In genomic region chrX:13747836-13748235, GRCh38 we compare ENCODE assay signal across 1 cellular context.
TF ChIP-seq lines count a peak whose summit lies in the region.

No MANE protein-coding gene starts in this region.

TF ChIP-seq in SK-N-SH treated with all-trans-retinoic acid at 6 μM for 48 hours, 23 proteins besides CTCF, POLR2A, EP300 and RAD21 (continued from another document):
- TF ChIP-seq, protein P1, sequence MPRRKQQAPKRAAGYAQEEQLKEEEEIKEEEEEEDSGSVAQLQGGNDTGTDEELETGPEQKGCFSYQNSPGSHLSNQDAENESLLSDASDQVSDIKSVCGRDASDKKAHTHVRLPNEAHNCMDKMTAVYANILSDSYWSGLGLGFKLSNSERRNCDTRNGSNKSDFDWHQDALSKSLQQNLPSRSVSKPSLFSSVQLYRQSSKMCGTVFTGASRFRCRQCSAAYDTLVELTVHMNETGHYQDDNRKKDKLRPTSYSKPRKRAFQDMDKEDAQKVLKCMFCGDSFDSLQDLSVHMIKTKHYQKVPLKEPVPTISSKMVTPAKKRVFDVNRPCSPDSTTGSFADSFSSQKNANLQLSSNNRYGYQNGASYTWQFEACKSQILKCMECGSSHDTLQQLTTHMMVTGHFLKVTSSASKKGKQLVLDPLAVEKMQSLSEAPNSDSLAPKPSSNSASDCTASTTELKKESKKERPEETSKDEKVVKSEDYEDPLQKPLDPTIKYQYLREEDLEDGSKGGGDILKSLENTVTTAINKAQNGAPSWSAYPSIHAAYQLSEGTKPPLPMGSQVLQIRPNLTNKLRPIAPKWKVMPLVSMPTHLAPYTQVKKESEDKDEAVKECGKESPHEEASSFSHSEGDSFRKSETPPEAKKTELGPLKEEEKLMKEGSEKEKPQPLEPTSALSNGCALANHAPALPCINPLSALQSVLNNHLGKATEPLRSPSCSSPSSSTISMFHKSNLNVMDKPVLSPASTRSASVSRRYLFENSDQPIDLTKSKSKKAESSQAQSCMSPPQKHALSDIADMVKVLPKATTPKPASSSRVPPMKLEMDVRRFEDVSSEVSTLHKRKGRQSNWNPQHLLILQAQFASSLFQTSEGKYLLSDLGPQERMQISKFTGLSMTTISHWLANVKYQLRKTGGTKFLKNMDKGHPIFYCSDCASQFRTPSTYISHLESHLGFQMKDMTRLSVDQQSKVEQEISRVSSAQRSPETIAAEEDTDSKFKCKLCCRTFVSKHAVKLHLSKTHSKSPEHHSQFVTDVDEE (CRISPR knock-in tag; IDR thresholded peaks at IDR 0.05): no peak
- no peak for TF ChIP-seq GLIS3 (CRISPR knock-in tag; IDR thresholded peaks at IDR 0.05)
